In genomic region chr17:17570207-17570797, GRCh38 we compare ENCODE assay signal across 8 cellular contexts. TPM values are rescaled to one million over a fixed set of nuclear protein-coding genes. Genes with fewer than 3 reads are reported as not detected.
DNase-seq lines count a peak whose midpoint lies in the region; ATAC-seq, FAIRE-seq and TF ChIP-seq lines count a peak whose summit lies in the region.

No MANE protein-coding gene starts in this region.

- WGBS in adrenal gland, 4 donors: 65 to 85% (median 80%) methylated on average over 5 to 7 of the region's 7 CpGs

- no peaks in the 10 kb centered on the region for H3K4me1 ChIP-seq in Karpas-422 (ENCODE audit: low read length)
- peaks cover 11 to 34% of the 10 kb centered on the region in 2 donors for H3K4me1 ChIP-seq in adrenal gland (replicated peaks in 1 of 2)
- H3K4me1 ChIP-seq in keratinocyte (ENCODE audit: control insufficient read depth, extremely low read depth, insufficient read depth, low read length): peaks cover 2% of the 10 kb centered on the region

- no peaks in the 10 kb centered on the region for H3K9me2 ChIP-seq in Karpas-422 (replicated peaks; ENCODE audit: insufficient read depth, low read length)

- intact Hi-C loops in adrenal gland (cut with DNase I): loop anchor here in 1 of 2 donors (2.0 kb wide), 1 partner anchor 214 kb away; no protein-coding TSS in a partner anchor

- no peak for FAIRE-seq in keratinocyte (lab: Jason Lieb, UNC)

- H3K4me2 ChIP-seq in Karpas-422 (ENCODE audit: low read depth, low read length, poor library complexity, severe bottlenecking): no peak overlapping the region
- H3K4me2 ChIP-seq in keratinocyte (ENCODE audit: control insufficient read depth, extremely low read depth, insufficient read depth, low read depth, low read length): no peak overlapping the region

- peak in 5 of 6 experiments; percentile 34 to 62 (median 50) for TF ChIP-seq CTCF in adrenal gland (IDR thresholded peaks at IDR 0.05)
- peak in 2 of 3 experiments; percentile 18 to 56 for TF ChIP-seq CTCF in keratinocyte (optimal IDR thresholded peaks at IDR 0.05 in 1 of 3, IDR thresholded peaks at IDR 0.05 in 1 of 3, conservative IDR thresholded peaks at IDR 0.05 in 1 of 3; ENCODE audit: extremely low read depth in 1 of 3, insufficient read depth in 2 of 3, low read length in 3 of 3)

- H3K9ac ChIP-seq in Karpas-422 (ENCODE audit: low read length): no peak overlapping the region
- H3K9ac ChIP-seq in keratinocyte (ENCODE audit: control insufficient read depth, extremely low read depth, insufficient read depth, low read length): no peak overlapping the region

- no peak overlapping the region for H2AFZ ChIP-seq in Karpas-422 (ENCODE audit: low read length)
- no peak overlapping the region for H2AFZ ChIP-seq in keratinocyte (ENCODE audit: control insufficient read depth, low read length)

- no peaks in the 10 kb centered on the region for H3K9me1 ChIP-seq in keratinocyte (ENCODE audit: control insufficient read depth, extremely low read depth, insufficient read depth, low read length)

- no peaks in the 10 kb centered on the region for H3K9me3 ChIP-seq in Karpas-422 (ENCODE audit: low read length)
- H3K9me3 ChIP-seq in adrenal gland (replicated peaks in 1 of 3): no peaks in the 10 kb centered on the region
- no peaks in the 10 kb centered on the region for H3K9me3 ChIP-seq in keratinocyte (ENCODE audit: control insufficient read depth, low read depth, low read length)

- H3K4me3 ChIP-seq in Karpas-422 (ENCODE audit: low read length): no peak overlapping the region
- H3K4me3 ChIP-seq in adrenal gland: no peak overlapping the region
- no peak overlapping the region for H3K4me3 ChIP-seq in keratinocyte (ENCODE audit: control insufficient read depth in 2 of 3, extremely low read depth in 1 of 3, insufficient read depth in 2 of 3, low read depth in 1 of 3, low read length in 3 of 3)

- H3K27ac ChIP-seq in Karpas-422 (ENCODE audit: low read length) (no peak overlapping the region), adrenal gland (peak overlapping the region in 1 of 5 donors; percentile 81), keratinocyte (ENCODE audit: control insufficient read depth, insufficient read depth, low read length) (no peak overlapping the region)

- ATAC-seq in HG03025 (IDR thresholded peaks at IDR 0.05; ENCODE audit: low FRiP score, unreplicated experiment) (no peak), HG03521 (IDR thresholded peaks at IDR 0.05; ENCODE audit: unreplicated experiment) (no peak)

- H3K79me2 ChIP-seq in Karpas-422 (ENCODE audit: low read length): no peaks in the 10 kb centered on the region
- no peaks in the 10 kb centered on the region for H3K79me2 ChIP-seq in keratinocyte (ENCODE audit: control insufficient read depth, insufficient read depth, low read length)

- DNase-seq in Ammon's horn (ENCODE audit: low spot score) (peak; percentile 58), Karpas-422 (peak; percentile 46), adrenal gland (peak; percentile 57 to 82 (median 60)), keratinocyte (ENCODE audit: low read depth, low spot score) (no peak), GF-D8 (lab: John Stamatoyannopoulos, UW) (no peak)
- no peak for DNase-seq in activated CD4-positive, alpha-beta T cell treated with anti-CD3 and anti-CD28 coated beads for 4 hours

- TF ChIP-seq POLR2A in adrenal gland (IDR thresholded peaks at IDR 0.05): no peak

- no peaks in the 10 kb centered on the region for H3K36me3 ChIP-seq in Karpas-422 (ENCODE audit: insufficient read depth, low read length)
- H3K36me3 ChIP-seq in adrenal gland (replicated peaks in 1 of 2): no peaks in the 10 kb centered on the region
- peaks cover 0 to 6% of the 10 kb centered on the region in 2 experiments for H3K36me3 ChIP-seq in keratinocyte (ENCODE audit: control insufficient read depth in 2 of 2, extremely low read depth in 1 of 2, insufficient read depth in 2 of 2, low read length in 2 of 2)

- H3K27me3 ChIP-seq in Karpas-422 (ENCODE audit: low read length) (no peaks in the 10 kb centered on the region), adrenal gland (no peaks in the 10 kb centered on the region), keratinocyte (ENCODE audit: control insufficient read depth, extremely low read depth, insufficient read depth, low read length) (no peaks in the 10 kb centered on the region)

- H4K20me1 ChIP-seq in Karpas-422 (ENCODE audit: insufficient read depth, low read depth, low read length): peaks cover 5% of the 10 kb centered on the region; the same call in 1 of the 2 replicates
- peaks cover 11% of the 10 kb centered on the region for H4K20me1 ChIP-seq in keratinocyte (ENCODE audit: control insufficient read depth, extremely low read depth, insufficient read depth, low read length)

- dilution Hi-C loops in keratinocyte (cut with MboI; ENCODE audit: extremely low pct_ligation_motif_present, low sequenced_read_pairs): no loop called here

RNA-seq across cellular contexts. Expression of gene PEMT, which starts 21.2 kb away (rescaled TPM):
- total RNA-seq in Karpas-422 (2014; rRNA removed; shearing (Covaris generic); ENCODE audit: low replicate concordance): 62.7 and 69.8 TPM in 2 replicates
- 100 to 1,000 TPM in 1 of 8 donors, 10 to 100 TPM in 7; 41.6 to 111 (median 65.3) TPM for total RNA-seq in adrenal gland
- polyA plus RNA-seq in adrenal gland (100 to 1,000 TPM in 1 of 3 donors, 10 to 100 TPM in 2; 19.7 to 141 (median 89.3) TPM), keratinocyte (17.7 to 23.7 TPM (median 18.6 TPM) in 3 replicates)
- polyA plus RNA-seq in keratinocyte (2011; ENCODE audit: low read depth): 5.2 TPM
- 14.9 and 32.2 TPM in 2 replicates for polyA plus RNA-seq in keratinocyte (2011; cell fraction: cytosol; rRNA removed)
- 10.1 and 15.3 TPM in 2 replicates for polyA plus RNA-seq in keratinocyte (2011; cell fraction: nucleus; rRNA removed)
- polyA plus RNA-seq in keratinocyte (2012; ENCODE audit: low replicate concordance): 24.9 and 27.2 TPM in 2 replicates
- polyA minus RNA-seq in keratinocyte: 9.8 to 53.1 TPM (median 10.8 TPM) in 3 replicates
- polyA minus RNA-seq in keratinocyte (2011; cell fraction: cytosol; rRNA and poly(A)+ RNA removed): 28.0 TPM
- 3.6 and 4.6 TPM in 2 replicates for polyA minus RNA-seq in keratinocyte (2011; cell fraction: nucleus; rRNA and poly(A)+ RNA removed)

Comparison
In these comparisons a context has a peak if more than half of its experiments do, and no peak if none do; other contexts are left out.
1. DNase-seq: peak in Ammon's horn (single experiment), Karpas-422 (single experiment) and adrenal gland (7 of 7); none in keratinocyte (single experiment), activated CD4-positive, alpha-beta T cell treated with anti-CD3 and anti-CD28 coated beads for 4 hours (0 of 2) and GF-D8 (single experiment).